Comparison of ENCODE assay signal across 1 cellular context in the genomic region with DNA sequence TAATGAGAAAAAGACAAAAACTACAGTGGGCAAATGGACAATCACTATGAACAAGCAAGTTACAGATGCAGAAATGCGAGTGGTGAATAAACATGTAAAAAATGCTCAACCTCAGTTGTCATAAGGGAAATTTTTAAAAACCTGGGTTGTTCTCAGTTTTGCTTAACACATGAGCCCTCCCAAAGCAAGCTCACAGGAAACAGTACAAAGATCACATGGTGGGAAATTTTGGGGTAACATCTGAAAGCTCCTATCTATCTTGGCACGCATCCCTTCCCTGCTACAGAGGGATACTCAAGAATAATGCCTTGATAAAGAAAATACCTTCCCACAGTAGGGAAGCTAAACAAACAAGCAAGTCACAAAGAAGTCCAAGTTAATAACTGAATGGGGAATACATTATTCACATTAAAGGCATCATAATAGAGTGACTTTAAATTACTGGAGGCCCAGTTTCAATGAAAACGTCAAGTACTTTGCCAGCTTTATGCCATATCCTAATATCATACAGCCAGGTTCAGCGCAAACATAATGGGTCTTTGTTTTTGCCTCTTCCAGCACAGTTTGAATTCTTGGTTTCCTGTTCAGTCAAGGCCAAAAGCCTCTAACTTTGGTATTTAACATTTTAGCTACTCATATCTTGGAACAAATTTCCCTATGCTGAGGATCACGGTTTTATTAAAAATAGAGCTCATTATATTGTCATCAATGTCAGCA.
TF ChIP-seq lines count a peak whose summit lies in the region.

No MANE protein-coding gene starts in this region.

TF ChIP-seq in WTC11, 78 proteins besides CTCF, POLR2A, EP300 and RAD21 (continued from another document):
- no peak for TF ChIP-seq GRHL2 (CRISPR knock-in tag; IDR thresholded peaks at IDR 0.05; ENCODE audit: insufficient replicate concordance, severe bottlenecking)
- no peak for TF ChIP-seq CBFB (CRISPR knock-in tag; IDR thresholded peaks at IDR 0.05; ENCODE audit: low read depth)
- TF ChIP-seq TEAD1 (CRISPR knock-in tag; IDR thresholded peaks at IDR 0.05) = no peak
- TF ChIP-seq, protein P1, sequence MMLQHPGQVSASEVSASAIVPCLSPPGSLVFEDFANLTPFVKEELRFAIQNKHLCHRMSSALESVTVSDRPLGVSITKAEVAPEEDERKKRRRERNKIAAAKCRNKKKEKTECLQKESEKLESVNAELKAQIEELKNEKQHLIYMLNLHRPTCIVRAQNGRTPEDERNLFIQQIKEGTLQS (CRISPR knock-in tag; conservative IDR thresholded peaks at IDR 0.05) = no peak
- no peak for TF ChIP-seq SMAD3 (CRISPR knock-in tag; IDR thresholded peaks at IDR 0.05; ENCODE audit: borderline replicate concordance)
- TF ChIP-seq, protein P2, sequence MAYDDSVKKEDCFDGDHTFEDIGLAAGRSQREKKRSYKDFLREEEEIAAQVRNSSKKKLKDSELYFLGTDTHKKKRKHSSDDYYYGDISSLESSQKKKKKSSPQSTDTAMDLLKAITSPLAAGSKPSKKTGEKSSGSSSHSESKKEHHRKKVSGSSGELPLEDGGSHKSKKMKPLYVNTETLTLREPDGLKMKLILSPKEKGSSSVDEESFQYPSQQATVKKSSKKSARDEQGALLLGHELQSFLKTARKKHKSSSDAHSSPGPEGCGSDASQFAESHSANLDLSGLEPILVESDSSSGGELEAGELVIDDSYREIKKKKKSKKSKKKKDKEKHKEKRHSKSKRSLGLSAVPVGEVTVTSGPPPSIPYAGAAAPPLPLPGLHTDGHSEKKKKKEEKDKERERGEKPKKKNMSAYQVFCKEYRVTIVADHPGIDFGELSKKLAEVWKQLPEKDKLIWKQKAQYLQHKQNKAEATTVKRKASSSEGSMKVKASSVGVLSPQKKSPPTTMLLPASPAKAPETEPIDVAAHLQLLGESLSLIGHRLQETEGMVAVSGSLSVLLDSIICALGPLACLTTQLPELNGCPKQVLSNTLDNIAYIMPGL (CRISPR knock-in tag; IDR thresholded peaks at IDR 0.05) = no peak
